1 cellular context compared by ENCODE assay signal in the genomic region with DNA sequence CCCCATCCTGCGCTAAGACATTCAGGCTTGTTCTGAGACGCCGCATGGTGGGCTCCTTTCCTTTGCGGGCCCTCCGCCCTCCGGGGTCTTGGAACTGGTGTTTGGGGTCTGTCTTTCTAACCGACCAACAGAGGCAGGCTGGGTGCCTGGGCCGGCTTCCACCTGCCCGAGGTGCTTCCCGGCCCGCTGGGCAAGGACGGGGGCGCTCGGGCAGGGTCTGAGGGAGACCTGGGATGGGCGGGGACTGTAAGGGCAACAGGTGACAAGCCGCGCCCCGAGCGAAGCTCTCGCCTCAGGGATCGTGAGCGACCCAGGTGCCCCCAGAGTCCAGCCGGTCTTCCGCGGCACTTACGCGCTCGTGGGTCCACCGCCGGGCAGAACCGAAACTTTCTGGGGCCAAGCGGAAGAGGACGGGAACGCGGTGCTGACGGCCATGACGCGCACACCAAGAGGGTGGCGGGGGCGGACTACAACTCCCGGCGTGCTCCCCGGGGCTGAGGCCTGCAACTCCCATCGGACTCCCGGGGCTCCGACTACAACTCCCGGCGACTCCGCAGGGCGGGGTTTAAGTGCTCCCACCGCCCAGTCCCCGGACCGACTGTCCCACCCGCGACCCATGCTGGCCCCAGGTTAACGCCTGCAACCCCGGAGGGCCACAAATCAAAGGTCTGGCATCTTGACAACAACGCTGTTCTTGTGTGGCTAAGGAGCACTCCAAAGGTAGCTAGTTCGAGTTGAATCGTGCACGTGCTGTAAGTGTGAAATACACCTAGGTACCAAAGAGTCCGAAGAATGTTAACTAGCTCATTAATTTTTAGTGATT.
TF ChIP-seq lines count a peak whose summit lies in the region.

Gene FYCO1, minus strand, starts transcription at position 455 of the 823 bp plus-strand sequence. CDS start 10,914 bp downstream, outside the sequence.

TF ChIP-seq in HEK293, 187 proteins besides CTCF, POLR2A, EP300 and RAD21 (continued from another document):
- TF ChIP-seq PRDM4 (tag by site-specific recombination; IDR thresholded peaks at IDR 0.05): 0 out of 2 replicates have a peak, but pooled peaks have one; percentile 43
- no peak for TF ChIP-seq TRIM28 (IDR thresholded peaks at IDR 0.05; ENCODE audit: borderline replicate concordance, low read length)
- TF ChIP-seq YY2 (tag by site-specific recombination; IDR thresholded peaks at IDR 0.05): peak; percentile 82
- no peak for TF ChIP-seq ZNF23 (tag by site-specific recombination; IDR thresholded peaks at IDR 0.05; ENCODE audit: borderline replicate concordance)
- TF ChIP-seq ZNF76 (tag by site-specific recombination; IDR thresholded peaks at IDR 0.05; ENCODE audit: borderline replicate concordance, low read depth): peak; percentile 98
- no peak for TF ChIP-seq HOXC10 (CRISPR knock-in tag; IDR thresholded peaks at IDR 0.05)
- no peak for TF ChIP-seq ZNF324 (tag by site-specific recombination; IDR thresholded peaks at IDR 0.05)
- TF ChIP-seq KLF16 (tag by site-specific recombination; IDR thresholded peaks at IDR 0.05): peak; percentile 68; the same call in 1 of the 2 replicates
- no peak for TF ChIP-seq ZNF658 (tag by site-specific recombination; IDR thresholded peaks at IDR 0.05)
- peak; percentile 91 for TF ChIP-seq ZNF335 (tag by site-specific recombination; conservative IDR thresholded peaks at IDR 0.05)
- no peak for TF ChIP-seq ZFP69B (tag by site-specific recombination; IDR thresholded peaks at IDR 0.05)
- peak; percentile 66 for TF ChIP-seq WT1 (tag by site-specific recombination; IDR thresholded peaks at IDR 0.05)
- TF ChIP-seq ZNF837 (tag by site-specific recombination; IDR thresholded peaks at IDR 0.05): no peak
- peak; percentile 64; the same call in 1 of the 2 replicates for TF ChIP-seq GLIS2 (tag by site-specific recombination; IDR thresholded peaks at IDR 0.05)
- TF ChIP-seq, protein P1, sequence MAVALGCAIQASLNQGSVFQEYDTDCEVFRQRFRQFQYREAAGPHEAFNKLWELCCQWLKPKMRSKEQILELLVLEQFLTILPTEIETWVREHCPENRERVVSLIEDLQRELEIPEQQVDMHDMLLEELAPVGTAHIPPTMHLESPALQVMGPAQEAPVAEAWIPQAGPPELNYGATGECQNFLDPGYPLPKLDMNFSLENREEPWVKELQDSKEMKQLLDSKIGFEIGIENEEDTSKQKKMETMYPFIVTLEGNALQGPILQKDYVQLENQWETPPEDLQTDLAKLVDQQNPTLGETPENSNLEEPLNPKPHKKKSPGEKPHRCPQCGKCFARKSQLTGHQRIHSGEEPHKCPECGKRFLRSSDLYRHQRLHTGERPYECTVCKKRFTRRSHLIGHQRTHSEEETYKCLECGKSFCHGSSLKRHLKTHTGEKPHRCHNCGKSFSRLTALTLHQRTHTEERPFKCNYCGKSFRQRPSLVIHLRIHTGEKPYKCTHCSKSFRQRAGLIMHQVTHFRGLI (tag by site-specific recombination; IDR thresholded peaks at IDR 0.05): no peak
- TF ChIP-seq ZNF354C (tag by site-specific recombination; IDR thresholded peaks at IDR 0.05; ENCODE audit: borderline replicate concordance, low read depth): no peak
- peak; percentile 64 for TF ChIP-seq SP2 (tag by site-specific recombination; IDR thresholded peaks at IDR 0.05)
- TF ChIP-seq KLF7 (tag by site-specific recombination; IDR thresholded peaks at IDR 0.05; ENCODE audit: borderline replicate concordance): 0 out of 2 replicates have a peak, but pooled peaks have one; percentile 56
- no peak for TF ChIP-seq ZNF404 (tag by site-specific recombination; IDR thresholded peaks at IDR 0.05)
- TF ChIP-seq, protein P2, sequence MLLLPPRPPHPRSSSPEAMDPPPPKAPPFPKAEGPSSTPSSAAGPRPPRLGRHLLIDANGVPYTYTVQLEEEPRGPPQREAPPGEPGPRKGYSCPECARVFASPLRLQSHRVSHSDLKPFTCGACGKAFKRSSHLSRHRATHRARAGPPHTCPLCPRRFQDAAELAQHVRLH (tag by site-specific recombination; IDR thresholded peaks at IDR 0.05): no peak
- peak; percentile 95 for TF ChIP-seq SCRT1 (tag by site-specific recombination; IDR thresholded peaks at IDR 0.05; ENCODE audit: borderline replicate concordance)
- no peak for TF ChIP-seq ZNF202 (tag by site-specific recombination; IDR thresholded peaks at IDR 0.05; ENCODE audit: borderline replicate concordance)
- TF ChIP-seq YY1 (tag by site-specific recombination; IDR thresholded peaks at IDR 0.05): peak; percentile 84
